In the genomic region with DNA sequence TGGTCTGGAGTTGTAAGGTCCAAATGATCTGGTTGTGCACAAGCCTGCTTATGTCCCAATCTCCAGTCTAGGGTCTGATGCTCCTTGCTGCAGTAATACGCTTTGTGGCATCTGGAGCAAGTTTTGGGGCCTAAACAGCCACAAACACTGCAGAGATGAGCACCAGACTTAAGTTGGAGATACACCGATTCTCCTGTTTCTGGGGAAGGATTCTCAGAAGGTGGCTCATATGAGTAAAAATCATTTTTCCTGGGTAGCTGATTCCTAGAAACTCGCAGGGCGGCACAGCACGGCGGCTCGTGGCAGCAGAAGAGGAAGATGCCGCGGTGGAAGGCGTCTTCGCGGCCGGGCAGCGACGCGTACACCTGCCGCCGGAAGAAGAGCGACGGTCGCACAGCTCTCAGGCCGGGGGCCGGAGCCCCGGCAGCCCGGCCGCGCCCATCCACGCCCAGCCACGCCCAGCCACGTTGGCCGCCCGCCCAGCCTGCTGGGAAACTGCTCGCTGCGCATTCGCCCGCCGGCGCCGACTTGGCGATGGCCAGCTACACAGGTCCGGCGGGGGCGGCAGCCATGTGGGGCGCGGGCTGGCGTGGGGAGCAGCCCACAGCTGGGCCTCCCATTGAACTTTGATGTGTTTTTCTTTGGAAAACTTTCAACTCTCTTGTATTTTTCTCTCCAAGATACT, we compare ENCODE assay signal across 8 cellular contexts.
DNase-seq lines count a peak whose midpoint lies in the region; ATAC-seq, FAIRE-seq and TF ChIP-seq lines count a peak whose summit lies in the region.

No MANE protein-coding gene starts in this region.

- DNase-seq in ELF-1 (ENCODE audit: low read depth, low spot score) (peak; percentile 77), Panc1 (ENCODE audit: low read depth, low spot score) (no peak), bronchial epithelial cell (ENCODE audit: low read depth) (no peak), mesendoderm (peak; percentile 82), T-helper 9 cell (no peak)

- no peak overlapping the region for H3K23ac ChIP-seq in mesendoderm (ENCODE audit: low read length)

- no peak overlapping the region for H4K8ac ChIP-seq in mesendoderm (ENCODE audit: low read depth, low read length)

- H2BK15ac ChIP-seq in mesendoderm (replicated peaks; ENCODE audit: low read depth), result no peak overlapping the region

- no peak overlapping the region for H2BK5ac ChIP-seq in mesendoderm (ENCODE audit: low read length)

- no TSS peak for BruUV-seq in Panc1 (replicated peaks; lab: Mats Ljungman, UMichigan)

- H3K4me3 ChIP-seq in Panc1 (ENCODE audit: low read depth in 2 of 2, low read length in 2 of 2) (peak overlapping the region; percentile 39 to 55), bronchial epithelial cell (ENCODE audit: low read depth, low read length) (peak overlapping the region; percentile 12), mesendoderm (ENCODE audit: low read length) (peak overlapping the region; percentile 27), stomach smooth muscle (ENCODE audit: low read length in 2 of 2) (peak overlapping the region; percentile 27 to 55)

- CTCF ChIA-PET in Panc1 (lab: Charles Lee), result no interaction called here

- H3K4me2 ChIP-seq in mesendoderm (ENCODE audit: low read length), result peak overlapping the region; percentile 47

- WGBS in mesendoderm (ENCODE audit: extremely low coverage, insufficient coverage, low lambda C conversion rate), result no CpG with 5 or more reads among the region's 46 CpGs

- no peak overlapping the region for H4K5ac ChIP-seq in mesendoderm (ENCODE audit: low read length)

- H2AK5ac ChIP-seq in mesendoderm (ENCODE audit: low read length), result no peak overlapping the region

- no peaks in the 10 kb centered on the region for H3K36me3 ChIP-seq in Panc1 (ENCODE audit: control insufficient read depth, insufficient read depth, low read length)
- H3K36me3 ChIP-seq in bronchial epithelial cell (ENCODE audit: control insufficient read depth, insufficient read depth, low read length), result no peaks in the 10 kb centered on the region
- H3K36me3 ChIP-seq in mesendoderm (ENCODE audit: control insufficient read depth, insufficient read depth, low read length), result no peaks in the 10 kb centered on the region
- no peaks in the 10 kb centered on the region for H3K36me3 ChIP-seq in stomach smooth muscle (ENCODE audit: control insufficient read depth in 2 of 2, insufficient read depth in 2 of 2, low read length in 2 of 2)

- ATAC-seq in GM19452 (IDR thresholded peaks at IDR 0.05; ENCODE audit: unreplicated experiment) (peak; percentile 88), HG03457 (IDR thresholded peaks at IDR 0.05; ENCODE audit: unreplicated experiment) (peak; percentile 88), Panc1 (peak; percentile 97)

- H3K27me3 ChIP-seq in Panc1 (ENCODE audit: control insufficient read depth, insufficient read depth, low read length), result peaks cover 26% of the 10 kb centered on the region
- H3K27me3 ChIP-seq in bronchial epithelial cell (ENCODE audit: control insufficient read depth, insufficient read depth, low read length), result peaks cover 2% of the 10 kb centered on the region
- no peaks in the 10 kb centered on the region for H3K27me3 ChIP-seq in mesendoderm (ENCODE audit: insufficient read depth, low read length, poor library complexity)
- H3K27me3 ChIP-seq in stomach smooth muscle (ENCODE audit: control insufficient read depth in 1 of 2, insufficient read depth in 2 of 2, low read length in 2 of 2), result peaks cover 33 to 38% of the 10 kb centered on the region in 2 donors

- in situ Hi-C loops in Panc1 (cut with HindIII; ENCODE audit: low pct_unique_long_range_greater_than_20kb, low sequenced_read_pairs), result no loop called here

- peak overlapping the region; percentile 45 for H3K56ac ChIP-seq in mesendoderm (ENCODE audit: low read length)

- no peaks in the 10 kb centered on the region for H3K79me1 ChIP-seq in mesendoderm (ENCODE audit: low read length)

- no peaks in the 10 kb centered on the region for H3K79me2 ChIP-seq in mesendoderm (ENCODE audit: control insufficient read depth, insufficient read depth, low read length)

- H2BK120ac ChIP-seq in mesendoderm (ENCODE audit: low read depth, low read length), result no peak overlapping the region

- TF ChIP-seq CTCF in Panc1 (IDR thresholded peaks at IDR 0.05) (no peak), bronchial epithelial cell (IDR thresholded peaks at IDR 0.05; ENCODE audit: insufficient read depth, low read length, severe bottlenecking) (no peak)

- intact Hi-C loops in Panc1 (cut with micrococcal nuclease; ENCODE audit: unreplicated experiment), result no loop called here

- no peak overlapping the region for H3K18ac ChIP-seq in mesendoderm (ENCODE audit: low read length)

- H3K9ac ChIP-seq in mesendoderm (ENCODE audit: low read length) (peak overlapping the region; percentile 39), stomach smooth muscle (ENCODE audit: low read length in 2 of 2) (no peak overlapping the region)

- H3K4ac ChIP-seq in mesendoderm (ENCODE audit: low read depth, low read length), result no peak overlapping the region

- H3K27ac ChIP-seq in Panc1 (ENCODE audit: low read length), result no peak overlapping the region
- no peak overlapping the region for H3K27ac ChIP-seq in mesendoderm (ENCODE audit: low read depth, low read length)
- no peak overlapping the region for H3K27ac ChIP-seq in stomach smooth muscle (ENCODE audit: low read length)

- H3K9me3 ChIP-seq in Panc1 (ENCODE audit: control insufficient read depth, insufficient read depth, low read depth, low read length), result no peaks in the 10 kb centered on the region
- no peaks in the 10 kb centered on the region for H3K9me3 ChIP-seq in stomach smooth muscle (ENCODE audit: control insufficient read depth in 2 of 2, low read length in 2 of 2)

- H3K4me1 ChIP-seq in Panc1 (ENCODE audit: control insufficient read depth, insufficient read depth, low read length) (no peaks in the 10 kb centered on the region; the same call in 1 of the 2 replicates), mesendoderm (ENCODE audit: control insufficient read depth, low read depth, low read length) (no peaks in the 10 kb centered on the region), stomach smooth muscle (ENCODE audit: control insufficient read depth, insufficient read depth, low read length) (peaks cover 5% of the 10 kb centered on the region)

- no peak for FAIRE-seq in bronchial epithelial cell (lab: Jason Lieb, UNC)

- POLR2A ChIA-PET in Panc1 (lab: Charles Lee), result no interaction called here

Comparison
In these comparisons a context has a peak if more than half of its experiments do, and no peak if none do; other contexts are left out.
1. DNase-seq: peak in ELF-1 (single experiment) and mesendoderm (single experiment); none in Panc1 (single experiment), bronchial epithelial cell (single experiment) and T-helper 9 cell (single experiment).
2. Peak in every context shown above with its lines, with median percentiles within 50 percentile points of each other: ATAC-seq and H3K4me3 ChIP-seq.